1 cellular context compared by ENCODE assay signal in the genomic region with DNA sequence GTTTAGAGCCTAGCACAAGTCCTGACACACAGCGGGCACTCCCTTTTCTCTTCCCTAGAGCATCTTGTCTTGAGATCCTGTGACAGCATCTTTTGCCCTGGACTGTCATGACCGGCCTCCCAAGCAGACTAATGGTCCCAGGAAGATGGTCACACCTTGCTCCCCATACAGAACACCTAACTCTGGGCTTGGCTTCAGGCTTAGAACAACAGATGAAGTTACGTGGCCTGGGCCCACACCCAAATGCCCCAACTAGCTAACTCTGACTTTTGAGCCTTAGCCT.
TF ChIP-seq lines count a peak whose summit lies in the region.

No MANE protein-coding gene starts in this region.

TF ChIP-seq in K562, 482 proteins besides CTCF, POLR2A, EP300 and RAD21:
- peak; percentile 36; the same call in 1 of the 2 replicates for TF ChIP-seq ELF1 (tag; IDR thresholded peaks at IDR 0.05)
- TF ChIP-seq ZNF143 (CRISPR knock-in tag; IDR thresholded peaks at IDR 0.05), result no peak
TF ChIP-seq in K562: peak in this region for 1.
